Comparison of ENCODE assay signal across 18 cellular contexts in genomic region chr1:235748747-235749146, GRCh38.
A peak's percentile ranks its signal among the peaks of the same experiment; 100 is the strongest.
DNase-seq lines count a peak whose midpoint lies in the region; ATAC-seq, FAIRE-seq and TF ChIP-seq lines count a peak whose summit lies in the region.
"Had no signal": no experiment of that assay in that cellular context is flagged by ENCODE, and none has a peak within 500 bp of the region (broad histone marks: within the 10 kb centered on the region; RNA-seq: fewer than 3 reads in every experiment).

No MANE protein-coding gene starts in this region.

- no peaks in the 10 kb centered on the region for H3K9me3 ChIP-seq in CD8-positive, alpha-beta memory T cell (ENCODE audit: low read length)
- no peaks in the 10 kb centered on the region for H3K9me3 ChIP-seq in GM12878 (replicated peaks; ENCODE audit: control insufficient read depth, insufficient read depth, low read length)
- H3K9me3 ChIP-seq: A549, BE2C, Caco-2, HAP-1 had no signal

- no peak overlapping the region for H3K4me2 ChIP-seq in GM12878 (ENCODE audit: control insufficient read depth, insufficient read depth)
- H3K4me2 ChIP-seq: A549 had no signal

- H3K27me3 ChIP-seq in CD8-positive, alpha-beta memory T cell (ENCODE audit: insufficient read depth, low read length, poor library complexity, severe bottlenecking): no peaks in the 10 kb centered on the region
- no peaks in the 10 kb centered on the region for H3K27me3 ChIP-seq in GM12878 (replicated peaks in 1 of 2; ENCODE audit: control insufficient read depth in 2 of 2, insufficient read depth in 2 of 2, low read length in 1 of 2)
- H3K27me3 ChIP-seq: BE2C had no signal

- TF ChIP-seq RAD21 in GM12878 (IDR thresholded peaks at IDR 0.05; ENCODE audit: insufficient read depth, low read depth, low read length): no peak

- H3K27ac Mint-ChIP-seq in CD8-positive, alpha-beta memory T cell: peak overlapping the region in 5 of 8 donors; percentile 26 to 66 (median 52)
- peak overlapping the region; percentile 6 for H3K27ac Mint-ChIP-seq in stimulated activated effector memory CD8-positive, alpha-beta T cell treated with anti-CD3 and anti-CD28 coated beads, Interleukin-12 subunit alpha, Interleukin-12 subunit beta, amount 100 ng/mL, for 72 hours
- no peak overlapping the region for H3K27ac Mint-ChIP-seq in activated T-helper 1 cell treated with anti-CD3 and anti-CD28 coated beads, Interleukin-12 subunit alpha, Interleukin-12 subunit beta, Interleukin-2, Interleukin-4 antibody, amounts not matched to agents 30 ng/mL and 10 ng/mL and 1 ng/mL, durations not matched to agents 14 hours and 24 hours and 36 hours

- H3K36me3 ChIP-seq in CD8-positive, alpha-beta memory T cell (ENCODE audit: insufficient read depth, low read length): peaks cover 17% of the 10 kb centered on the region
- H3K36me3 ChIP-seq in GM12878 (ENCODE audit: control insufficient read depth in 2 of 2, insufficient read depth in 2 of 2, low read length in 1 of 2): no peaks in the 10 kb centered on the region
- H3K36me3 ChIP-seq: BE2C, HAP-1 had no signal

- SMC1A ChIA-PET in GM12878 (lab: Charles Lee; ENCODE audit: uncharacterized antibody, unreplicated experiment): interaction anchor here (0.7 to 1.6 kb wide), 6 partner anchors 8 to 96 kb away, joined by 3 read pairs; no protein-coding TSS in a partner anchor

- H3K9me3 Mint-ChIP-seq in CD8-positive, alpha-beta memory T cell: no peaks in the 10 kb centered on the region
- no peaks in the 10 kb centered on the region for H3K9me3 Mint-ChIP-seq in stimulated activated effector memory CD8-positive, alpha-beta T cell treated with anti-CD3 and anti-CD28 coated beads, Interleukin-12 subunit alpha, Interleukin-12 subunit beta, amount 100 ng/mL, for 72 hours
- H3K9me3 Mint-ChIP-seq in activated T-helper 1 cell treated with anti-CD3 and anti-CD28 coated beads, Interleukin-12 subunit alpha, Interleukin-12 subunit beta, Interleukin-2, Interleukin-4 antibody, amounts not matched to agents 30 ng/mL and 10 ng/mL and 1 ng/mL, durations not matched to agents 14 hours and 24 hours and 36 hours: no peaks in the 10 kb centered on the region
- H3K9me3 Mint-ChIP-seq: CD4-positive, alpha-beta memory T cell had no signal

- H3K4me3 ChIP-seq in CD8-positive, alpha-beta memory T cell (ENCODE audit: low read length): no peak overlapping the region
- H3K4me3 ChIP-seq in GM12865 (ENCODE audit: low read depth, low read length): no peak overlapping the region
- H3K4me3 ChIP-seq in GM12878: no peak overlapping the region
- H3K4me3 ChIP-seq: A549, HAP-1 had no signal

- peak; percentile 81 for ATAC-seq in GM12878
- ATAC-seq in stimulated activated effector memory CD8-positive, alpha-beta T cell treated with anti-CD3 and anti-CD28 coated beads, Interleukin-12 subunit alpha, Interleukin-12 subunit beta, amount 100 ng/mL, for 72 hours: peak; percentile 51
- ATAC-seq: A549, HepG2 had no signal

- in situ Hi-C loops in GM12878 (cut with MboI): no loop called here

- no peak overlapping the region for H3K4me3 Mint-ChIP-seq in CD8-positive, alpha-beta memory T cell
- H3K4me3 Mint-ChIP-seq in stimulated activated effector memory CD8-positive, alpha-beta T cell treated with anti-CD3 and anti-CD28 coated beads, Interleukin-12 subunit alpha, Interleukin-12 subunit beta, amount 100 ng/mL, for 72 hours: no peak overlapping the region
- no peak overlapping the region for H3K4me3 Mint-ChIP-seq in activated T-helper 1 cell treated with anti-CD3 and anti-CD28 coated beads, Interleukin-12 subunit alpha, Interleukin-12 subunit beta, Interleukin-2, Interleukin-4 antibody, amounts not matched to agents 30 ng/mL and 10 ng/mL and 1 ng/mL, durations not matched to agents 14 hours and 24 hours and 36 hours
- H3K4me3 Mint-ChIP-seq: CD4-positive, alpha-beta memory T cell had no signal

- no peak for DNase-seq in CD8-positive, alpha-beta memory T cell
- DNase-seq in GM12865 (ENCODE audit: low read depth) (peak; percentile 9), GM12878 (ENCODE audit: low read depth, low spot score) (no peak), UCSD-AML1 (lab: John Stamatoyannopoulos, UW; ENCODE audit: unreplicated experiment) (no peak)
- no peak for DNase-seq in stimulated activated effector memory CD8-positive, alpha-beta T cell treated with anti-CD3 and anti-CD28 coated beads, Interleukin-12 subunit alpha, Interleukin-12 subunit beta, amount 100 ng/mL, for 72 hours (ENCODE audit: low spot score in 2 of 2)
- DNase-seq in activated T-helper 1 cell treated with anti-CD3 and anti-CD28 coated beads, Interleukin-12 subunit alpha, Interleukin-12 subunit beta, Interleukin-2, Interleukin-4 antibody, amounts not matched to agents 30 ng/mL and 10 ng/mL and 1 ng/mL, durations not matched to agents 14 hours and 24 hours and 36 hours (ENCODE audit: low spot score): no peak
- DNase-seq in activated CD4-positive, alpha-beta T cell treated with anti-CD3 and anti-CD28 coated beads, Interleukin-2, amount 50 U/mL, for 48 hours: no peak
- DNase-seq: BE2C; Caco-2; CD4-positive, alpha-beta memory T cell; DMS53; GF-D8 had no signal

- H3K4me1 ChIP-seq in CD8-positive, alpha-beta memory T cell (ENCODE audit: insufficient read depth, low read length): no peaks in the 10 kb centered on the region
- no peaks in the 10 kb centered on the region for H3K4me1 ChIP-seq in GM12878 (ENCODE audit: control insufficient read depth, insufficient read depth, low read length)
- H3K4me1 ChIP-seq: A549, BE2C, Caco-2 had no signal

- no TSS peak for BruUV-seq in GM12878 (replicated peaks; lab: Mats Ljungman, UMichigan)

- intact Hi-C loops in GM12878 (cut with micrococcal nuclease; ENCODE audit: unreplicated experiment): no loop called here
- intact Hi-C loops in activated T-helper 1 cell treated with anti-CD3 and anti-CD28 coated beads, Interleukin-12 subunit alpha, Interleukin-12 subunit beta, Interleukin-2, Interleukin-4 antibody, amounts not matched to agents 30 ng/mL and 10 ng/mL and 1 ng/mL, durations not matched to agents 14 hours and 24 hours and 36 hours (cut with micrococcal nuclease): no loop called here

- POLR2A ChIA-PET in CD8-positive, alpha-beta memory T cell (lab: Charles Lee): no interaction called here
- POLR2A ChIA-PET in GM12878 (lab: Charles Lee): no interaction called here

- no peak for TF ChIP-seq EP300 in GM12878 (IDR thresholded peaks at IDR 0.05; ENCODE audit: borderline replicate concordance in 1 of 2, control insufficient read depth in 1 of 2, low read depth in 2 of 2, low read length in 2 of 2)

- WGBS in GM12878 (ENCODE audit: insufficient coverage, insufficient replicate concordance, low lambda C conversion rate, missing lambda C conversion rate): 19% methylated on average over 2 of the region's 2 CpGs

- H2AFZ ChIP-seq in GM12878 (ENCODE audit: control insufficient read depth, low read depth, low read length): no peak overlapping the region

- RAD21 ChIA-PET in GM12878 (lab: Charles Lee; ENCODE audit: unreplicated experiment): interaction anchor here (2.5 kb wide), 1 partner anchor 95 kb away, joined by 8 read pairs; no protein-coding TSS in a partner anchor

- peaks cover 0 to 4% (median 2%) of the 10 kb centered on the region in 3 donors for H3K4me1 Mint-ChIP-seq in CD8-positive, alpha-beta memory T cell
- H3K4me1 Mint-ChIP-seq in stimulated activated effector memory CD8-positive, alpha-beta T cell treated with anti-CD3 and anti-CD28 coated beads, Interleukin-12 subunit alpha, Interleukin-12 subunit beta, amount 100 ng/mL, for 72 hours: peaks cover 11% of the 10 kb centered on the region
- H3K4me1 Mint-ChIP-seq in activated T-helper 1 cell treated with anti-CD3 and anti-CD28 coated beads, Interleukin-12 subunit alpha, Interleukin-12 subunit beta, Interleukin-2, Interleukin-4 antibody, amounts not matched to agents 30 ng/mL and 10 ng/mL and 1 ng/mL, durations not matched to agents 14 hours and 24 hours and 36 hours (ENCODE audit: low read depth): peaks cover 7% of the 10 kb centered on the region
- H3K4me1 Mint-ChIP-seq: CD4-positive, alpha-beta memory T cell had no signal

- no peak for TF ChIP-seq POLR2A in GM12878 (IDR thresholded peaks at IDR 0.05; ENCODE audit: low read depth, low read length)

- no peak overlapping the region for H3K27ac ChIP-seq in CD8-positive, alpha-beta memory T cell (ENCODE audit: low read depth, low read length)
- no peak overlapping the region for H3K27ac ChIP-seq in GM12878 (ENCODE audit: control insufficient read depth, insufficient read depth)
- H3K27ac ChIP-seq: A549, C4-2B had no signal

- H4K20me1 ChIP-seq in GM12878 (ENCODE audit: control insufficient read depth, insufficient read depth): no peaks in the 10 kb centered on the region

- FAIRE-seq in GM12878 (lab: Jason Lieb, UNC): peak; percentile 31
- FAIRE-seq: A549, H1, HepG2, HTR-8/SVneo had no signal

- no peak for TF ChIP-seq CTCF in GM12865 (IDR thresholded peaks at IDR 0.05; ENCODE audit: insufficient read depth, low read depth, low read length, missing control alignments)
- no peak for TF ChIP-seq CTCF in GM12878 (IDR thresholded peaks at IDR 0.05 in 2 of 3, conservative IDR thresholded peaks at IDR 0.05 in 1 of 3; ENCODE audit: control insufficient read depth in 2 of 3, extremely low read depth in 1 of 3, insufficient read depth in 1 of 3, low read depth in 3 of 3, low read length in 3 of 3)

- H3K27me3 Mint-ChIP-seq in CD8-positive, alpha-beta memory T cell: no peaks in the 10 kb centered on the region
- no peaks in the 10 kb centered on the region for H3K27me3 Mint-ChIP-seq in activated T-helper 1 cell treated with anti-CD3 and anti-CD28 coated beads, Interleukin-12 subunit alpha, Interleukin-12 subunit beta, Interleukin-2, Interleukin-4 antibody, amounts not matched to agents 30 ng/mL and 10 ng/mL and 1 ng/mL, durations not matched to agents 14 hours and 24 hours and 36 hours (ENCODE audit: insufficient read depth)
- H3K27me3 Mint-ChIP-seq: CD4-positive, alpha-beta memory T cell had no signal

- H3K36me3 Mint-ChIP-seq in CD8-positive, alpha-beta memory T cell: peaks cover 0 to 72% (median 22%) of the 10 kb centered on the region in 3 donors
- peaks cover 96% of the 10 kb centered on the region for H3K36me3 Mint-ChIP-seq in stimulated activated effector memory CD8-positive, alpha-beta T cell treated with anti-CD3 and anti-CD28 coated beads, Interleukin-12 subunit alpha, Interleukin-12 subunit beta, amount 100 ng/mL, for 72 hours
- peaks cover 41% of the 10 kb centered on the region for H3K36me3 Mint-ChIP-seq in activated T-helper 1 cell treated with anti-CD3 and anti-CD28 coated beads, Interleukin-12 subunit alpha, Interleukin-12 subunit beta, Interleukin-2, Interleukin-4 antibody, amounts not matched to agents 30 ng/mL and 10 ng/mL and 1 ng/mL, durations not matched to agents 14 hours and 24 hours and 36 hours (ENCODE audit: low read depth)

- H3K9ac ChIP-seq in GM12878 (ENCODE audit: control insufficient read depth, insufficient read depth, low read length): no peak overlapping the region

- H3K79me2 ChIP-seq in GM12878 (ENCODE audit: control insufficient read depth, insufficient read depth, low read length): no peaks in the 10 kb centered on the region

- CTCF ChIA-PET in CD8-positive, alpha-beta memory T cell (lab: Charles Lee): interaction anchor here (1.3 kb wide), 1 partner anchor 223 kb away, joined by 4 read pairs; no protein-coding TSS in a partner anchor
- CTCF ChIA-PET in GM12878 (lab: Yijun Ruan, JAX): interaction anchor here (1.4 to 5.1 kb wide), 3 partner anchors 34 to 223 kb away, joined by 3 to 23 read pairs (median 6); no protein-coding TSS in a partner anchor
